ENCODE assay signal across 18 cellular contexts in genomic region chr5:179769276-179769675, GRCh38.
"Had no signal": no experiment of that assay in that cellular context is flagged by ENCODE, and none has a peak within 500 bp of the region (broad histone marks: within the 10 kb centered on the region; RNA-seq: fewer than 3 reads in every experiment).

No MANE protein-coding gene starts in this region.

- H3K27me3 ChIP-seq: gastroesophageal sphincter, left lung, transverse colon had no signal

- DNase-seq: activated CD4-positive, alpha-beta T cell treated with anti-CD3 and anti-CD28 coated beads, Interleukin-2, amount 50 U/mL, for 48 hours; activated gamma-delta T cell; activated naive CD8-positive, alpha-beta T cell treated with anti-CD3 and anti-CD28 coated beads for 36 hours; activated T-cell treated with anti-CD3 and anti-CD28 coated beads, Interleukin-2, amount 50 U/mL, for 4 hours; erythroblast; mucosa of descending colon; naive thymus-derived CD4-positive, alpha-beta T cell; nucleus accumbens; small intestine; stimulated activated CD4-positive, alpha-beta T cell treated with anti-CD3 and anti-CD28 coated beads, Interleukin-4, amount 100 ng/mL, for 24 hours; stimulated activated naive CD8-positive, alpha-beta T cell treated with anti-CD3 and anti-CD28 coated beads, Interleukin-15, Interleukin-2, amounts not matched to agents 100 U/mL and 50 U/mL, for 24 hours; transverse colon had no signal

- H3K9me3 Mint-ChIP-seq: activated naive CD8-positive, alpha-beta T cell treated with anti-CD3 and anti-CD28 coated beads for 36 hours; activated T-cell treated with anti-CD3 and anti-CD28 coated beads, Interleukin-2, amount 50 U/mL, for 4 hours; endodermal cell had no signal

- H3K4me3 Mint-ChIP-seq: activated naive CD8-positive, alpha-beta T cell treated with anti-CD3 and anti-CD28 coated beads for 36 hours; activated T-cell treated with anti-CD3 and anti-CD28 coated beads, Interleukin-2, amount 50 U/mL, for 4 hours; endodermal cell; naive thymus-derived CD4-positive, alpha-beta T cell had no signal

- H3K4me3 ChIP-seq: gastroesophageal sphincter, left lung, mucosa of descending colon, transverse colon had no signal

- H3K9me3 ChIP-seq: gastroesophageal sphincter, left lung, mucosa of descending colon, transverse colon had no signal

- H3K27me3 Mint-ChIP-seq: activated naive CD8-positive, alpha-beta T cell treated with anti-CD3 and anti-CD28 coated beads for 36 hours; naive thymus-derived CD4-positive, alpha-beta T cell; progenitor cell of endocrine pancreas had no signal

- H3K27ac ChIP-seq: gastroesophageal sphincter, left lung, transverse colon, VCaP had no signal

- ATAC-seq: gastroesophageal sphincter; left lung; mucosa of descending colon; naive thymus-derived CD4-positive, alpha-beta T cell; right cardiac atrium had no signal

- H3K27ac Mint-ChIP-seq: endodermal cell; naive thymus-derived CD4-positive, alpha-beta T cell; progenitor cell of endocrine pancreas had no signal
